ENCODE assay signal across 28 cellular contexts in genomic region chr14:52590318-52590717, GRCh38. TPM values are rescaled to one million over a fixed set of nuclear protein-coding genes. Genes with fewer than 3 reads are reported as not detected.
DNase-seq lines count a peak whose midpoint lies in the region; ATAC-seq, FAIRE-seq and TF ChIP-seq lines count a peak whose summit lies in the region.
"Had no signal": no experiment of that assay in that cellular context is flagged by ENCODE, and none has a peak within 500 bp of the region (broad histone marks: within the 10 kb centered on the region; RNA-seq: fewer than 3 reads in every experiment).

No MANE protein-coding gene starts in this region.

- H4K91ac ChIP-seq in IMR-90 (ENCODE audit: insufficient read depth, low read depth, low read length), result no peak overlapping the region

- peak; percentile 34 for DNase-seq in IMR-90
- peak; percentile 2 for DNase-seq in fibroblast of mammary gland (ENCODE audit: low read depth)
- DNase-seq in iris pigment epithelial cell (ENCODE audit: low read depth), result peak; percentile 5
- no peak for DNase-seq in urothelium cell line (ENCODE audit: low spot score)
- no peak for DNase-seq in esophagus squamous epithelium (lab: John Stamatoyannopoulos, UW)
- no peak for DNase-seq in adrenal gland
- no peak for DNase-seq in mesendoderm
- DNase-seq: 8988T; ACHN; BE2C; C1 segment of cervical spinal cord; CD4-positive, alpha-beta memory T cell; CD4-positive, CD25-positive, alpha-beta regulatory T cell; CD8-positive, alpha-beta memory T cell; COR-L47; DMS 273 treated with DMSO at 0.1 percent for 48 hours; DMS153; DMS79; DND-41; EL; GDM1 had no signal

- no peak overlapping the region for H2BK120ac ChIP-seq in IMR-90 (ENCODE audit: low read depth, low read length)
- no peak overlapping the region for H2BK120ac ChIP-seq in mesendoderm (ENCODE audit: low read depth, low read length)

- no peaks in the 10 kb centered on the region for H4K20me1 ChIP-seq in IMR-90 (ENCODE audit: insufficient read depth, low read length)
- H4K20me1 ChIP-seq: BLaER1 had no signal

- H3K18ac ChIP-seq in IMR-90 (ENCODE audit: low read depth, low read length), result no peak overlapping the region
- no peak overlapping the region for H3K18ac ChIP-seq in mesendoderm (ENCODE audit: low read length)

- peaks cover 4% of the 10 kb centered on the region for H3K4me1 ChIP-seq in IMR-90 (ENCODE audit: control insufficient read depth, insufficient read depth, low read length)
- no peaks in the 10 kb centered on the region for H3K4me1 ChIP-seq in esophagus squamous epithelium
- H3K4me1 ChIP-seq in adrenal gland (replicated peaks in 1 of 2), result no peaks in the 10 kb centered on the region
- H3K4me1 ChIP-seq in mesendoderm (ENCODE audit: control insufficient read depth, low read depth, low read length), result no peaks in the 10 kb centered on the region
- H3K4me1 ChIP-seq: BE2C, BLaER1 had no signal

- H3K56ac ChIP-seq in IMR-90 (ENCODE audit: extremely low read depth, insufficient read depth, low read length) (no peak overlapping the region), mesendoderm (ENCODE audit: low read length) (no peak overlapping the region)

- H3K36me3 ChIP-seq in IMR-90 (ENCODE audit: control insufficient read depth, insufficient read depth, low read length) (no peaks in the 10 kb centered on the region), esophagus squamous epithelium (no peaks in the 10 kb centered on the region), adrenal gland (replicated peaks in 1 of 2) (no peaks in the 10 kb centered on the region), mesendoderm (ENCODE audit: control insufficient read depth, insufficient read depth, low read length) (no peaks in the 10 kb centered on the region)
- H3K36me3 ChIP-seq: BE2C, BLaER1 had no signal

- H3K14ac ChIP-seq in IMR-90 (replicated peaks; ENCODE audit: low read depth, low read length), result no peak overlapping the region

- in situ Hi-C loops in IMR-90 (cut with MboI; ENCODE audit: low sequenced_read_pairs), result no loop called here

- no peaks in the 10 kb centered on the region for H3K79me1 ChIP-seq in IMR-90 (ENCODE audit: low read depth in 1 of 2, low read length in 2 of 2)
- no peaks in the 10 kb centered on the region for H3K79me1 ChIP-seq in mesendoderm (ENCODE audit: low read length)

- H2BK15ac ChIP-seq in IMR-90 (ENCODE audit: low read depth, low read length), result no peak overlapping the region
- no peak overlapping the region for H2BK15ac ChIP-seq in mesendoderm (replicated peaks; ENCODE audit: low read depth)

- H3K9ac ChIP-seq in IMR-90 (ENCODE audit: low read depth, low read length) (no peak overlapping the region), mesendoderm (ENCODE audit: low read length) (no peak overlapping the region)
- H3K9ac ChIP-seq: BLaER1 had no signal

- no peak overlapping the region for H3K4ac ChIP-seq in IMR-90 (ENCODE audit: low read depth, low read length)
- H3K4ac ChIP-seq in mesendoderm (ENCODE audit: low read depth, low read length), result no peak overlapping the region

- H3K27ac ChIP-seq in IMR-90 (ENCODE audit: insufficient read depth, low read length) (no peak overlapping the region), esophagus squamous epithelium (no peak overlapping the region), adrenal gland (no peak overlapping the region), mesendoderm (ENCODE audit: low read depth, low read length) (no peak overlapping the region)
- H3K27ac ChIP-seq: BLaER1 had no signal

- POLR2A ChIA-PET in IMR-90 (lab: Charles Lee; ENCODE audit: unreplicated experiment), result no interaction called here

- no peak overlapping the region for H2AK9ac ChIP-seq in IMR-90 (replicated peaks; ENCODE audit: low read depth, low read length, poor library complexity)

- H2BK5ac ChIP-seq in IMR-90 (ENCODE audit: low read depth, low read length, poor library complexity, severe bottlenecking) (no peak overlapping the region), mesendoderm (ENCODE audit: low read length) (no peak overlapping the region)

- H3K4me2 ChIP-seq in IMR-90 (ENCODE audit: low read depth, low read length), result no peak overlapping the region
- H3K4me2 ChIP-seq in mesendoderm (ENCODE audit: low read length), result no peak overlapping the region
- H3K4me2 ChIP-seq: BLaER1 had no signal

- peak; percentile 78 for ATAC-seq in IMR-90 (ENCODE audit: low read depth)
- no peak for ATAC-seq in HG03135 (IDR thresholded peaks at IDR 0.05; ENCODE audit: unreplicated experiment)
- ATAC-seq: GM12878 had no signal

- H2AFZ ChIP-seq in IMR-90 (replicated peaks; ENCODE audit: low read length, poor library complexity), result no peak overlapping the region

- no peak overlapping the region for H4K8ac ChIP-seq in IMR-90 (ENCODE audit: low read depth in 2 of 2, low read length in 2 of 2)
- no peak overlapping the region for H4K8ac ChIP-seq in mesendoderm (ENCODE audit: low read depth, low read length)

- FAIRE-seq in urothelium cell line (lab: Jason Lieb, UNC), result peak; percentile 27
- FAIRE-seq: A204.1, GM12878, GM12892, GM18507 had no signal

- H3K23ac ChIP-seq in IMR-90 (ENCODE audit: low read depth, low read length) (no peak overlapping the region), mesendoderm (ENCODE audit: low read length) (no peak overlapping the region)

- no peak for TF ChIP-seq POLR2A in IMR-90 (IDR thresholded peaks at IDR 0.05; ENCODE audit: low read depth, low read length)
- TF ChIP-seq POLR2A in esophagus squamous epithelium (IDR thresholded peaks at IDR 0.05), result no peak
- TF ChIP-seq POLR2A in adrenal gland (IDR thresholded peaks at IDR 0.05), result no peak

- H3K4me3 ChIP-seq in IMR-90 (ENCODE audit: insufficient read depth, low read depth, low read length), result no peak overlapping the region
- no peak overlapping the region for H3K4me3 ChIP-seq in fibroblast of mammary gland (ENCODE audit: control insufficient read depth, low read depth, low read length)
- no peak overlapping the region for H3K4me3 ChIP-seq in esophagus squamous epithelium
- no peak overlapping the region for H3K4me3 ChIP-seq in adrenal gland
- no peak overlapping the region for H3K4me3 ChIP-seq in mesendoderm (ENCODE audit: low read length)
- H3K4me3 ChIP-seq: BLaER1, GM12878 had no signal

- intact Hi-C loops in IMR-90 (cut with micrococcal nuclease), result no loop called here
- intact Hi-C loops in esophagus squamous epithelium (cut with DNase I), result no loop called here
- intact Hi-C loops in adrenal gland (cut with DNase I), result no loop called here

- H3K9me3 ChIP-seq in IMR-90 (ENCODE audit: control insufficient read depth, insufficient read depth, low read length) (no peaks in the 10 kb centered on the region), esophagus squamous epithelium (no peaks in the 10 kb centered on the region), adrenal gland (replicated peaks in 1 of 3) (no peaks in the 10 kb centered on the region)
- H3K9me3 ChIP-seq: BE2C had no signal

- H3K27me3 ChIP-seq in IMR-90 (ENCODE audit: control insufficient read depth, insufficient read depth, low read length) (no peaks in the 10 kb centered on the region), esophagus squamous epithelium (no peaks in the 10 kb centered on the region), adrenal gland (no peaks in the 10 kb centered on the region), mesendoderm (ENCODE audit: insufficient read depth, low read length, poor library complexity) (no peaks in the 10 kb centered on the region)
- H3K27me3 ChIP-seq: BE2C, BLaER1 had no signal

- no peaks in the 10 kb centered on the region for H3K9me1 ChIP-seq in IMR-90 (ENCODE audit: insufficient read depth, low read length)

- H3K79me2 ChIP-seq in mesendoderm (ENCODE audit: control insufficient read depth, insufficient read depth, low read length), result no peaks in the 10 kb centered on the region

- dilution Hi-C loops in IMR-90 (cut with HindIII; ENCODE audit: low sequenced_read_pairs, unreplicated experiment), result no loop called here

- no peak overlapping the region for H2BK20ac ChIP-seq in IMR-90 (ENCODE audit: low read depth, low read length)

- CTCF ChIA-PET in IMR-90 (lab: Yijun Ruan, JAX), result interaction anchor here (0.7 kb wide), 1 partner anchor 44 kb away, joined by 3 read pairs; no protein-coding TSS in a partner anchor

- TF ChIP-seq CTCF in IMR-90 (conservative IDR thresholded peaks at IDR 0.05; ENCODE audit: low read depth, low read length) (no peak), fibroblast of mammary gland (conservative IDR thresholded peaks at IDR 0.05; ENCODE audit: control insufficient read depth, insufficient read depth, low read depth, low read length) (no peak), esophagus squamous epithelium (IDR thresholded peaks at IDR 0.05) (no peak), adrenal gland (IDR thresholded peaks at IDR 0.05) (no peak)

- H4K5ac ChIP-seq in IMR-90 (ENCODE audit: low read depth, low read length) (no peak overlapping the region), mesendoderm (ENCODE audit: low read length) (no peak overlapping the region)

- H2AK5ac ChIP-seq in IMR-90 (ENCODE audit: low read depth, low read length) (no peak overlapping the region), mesendoderm (ENCODE audit: low read length) (no peak overlapping the region)

- no peak for TF ChIP-seq RAD21 in IMR-90 (IDR thresholded peaks at IDR 0.05; ENCODE audit: low read length)

- BruUV-seq in IMR-90 (replicated peaks; lab: Mats Ljungman, UMichigan), result no TSS peak

- no CpG with 5 or more reads among the region's 1 CpG for WGBS in IMR-90 (ENCODE audit: extremely low coverage in 2 of 2, insufficient read length in 1 of 2), 2 experiments
- WGBS in esophagus squamous epithelium, 2 donors, result 89 to 95% methylated on average over 1 of the region's 1 CpG
- WGBS in adrenal gland, 4 donors, result 83 to 96% (median 88%) methylated on average over 1 of the region's 1 CpG
- WGBS in mesendoderm (ENCODE audit: extremely low coverage, insufficient coverage, low lambda C conversion rate), result no CpG with 5 or more reads among the region's 1 CpG

RNA-seq across cellular contexts. Expression of gene GPR137C, which starts 37.7 kb away (rescaled TPM):
- total RNA-seq in IMR-90 (2012; rRNA removed) (0.72 and 1.4 TPM in 2 replicates), esophagus squamous epithelium (under 1 TPM; 0.21 to 0.95 (median 0.35) TPM), adrenal gland (1 to 10 TPM in 1 of 8 donors, under 1 TPM in 7; 0.09 to 1.5 (median 0.43) TPM)
- polyA plus RNA-seq in IMR-90 (2012; rRNA removed) (0.77 and 0.91 TPM in 2 replicates), adrenal gland (1 to 10 TPM in 1 of 3 donors, under 1 TPM in 2; 0.74 to 1.4 (median 0.81) TPM)
- polyA plus RNA-seq in IMR-90 (2012; cell fraction: cytosol; rRNA removed), result 0.04 and 0.11 TPM in 2 replicates
- polyA plus RNA-seq in IMR-90 (2012; cell fraction: nucleus; rRNA removed; ENCODE audit: low replicate concordance), result 0.21 and 2.3 TPM in 2 replicates
- 0.83 TPM for polyA plus RNA-seq in mesendoderm (2013, experiment 1 of 2)
- polyA plus RNA-seq in mesendoderm (2013, experiment 2 of 2), result 0.85 TPM
- polyA plus RNA-seq: CD14-positive monocyte; CD4-positive, alpha-beta memory T cell; CD8-positive, alpha-beta memory T cell had no signal

RNA-seq across cellular contexts. Expression of gene TXNDC16, which starts 38.0 kb away (rescaled TPM):
- total RNA-seq in IMR-90 (2012; rRNA removed) (1.4 and 1.9 TPM in 2 replicates), esophagus squamous epithelium (1 to 10 TPM; 1.5 to 6.1 (median 4.3) TPM), adrenal gland (1 to 10 TPM; 1.7 to 7.2 (median 6.1) TPM)
- polyA plus RNA-seq in IMR-90 (2012; rRNA removed) (1.1 and 1.4 TPM in 2 replicates), adrenal gland (1 to 10 TPM; 1.3 to 5.5 (median 1.4) TPM)
- 0.21 and 0.22 TPM in 2 replicates for polyA plus RNA-seq in IMR-90 (2012; cell fraction: cytosol; rRNA removed)
- 0.09 and 1.2 TPM in 2 replicates for polyA plus RNA-seq in IMR-90 (2012; cell fraction: nucleus; rRNA removed; ENCODE audit: low replicate concordance)
- 5.3 TPM for polyA plus RNA-seq in mesendoderm (2013, experiment 1 of 2)
- 5.2 TPM for polyA plus RNA-seq in mesendoderm (2013, experiment 2 of 2)

Comparison
In these comparisons a context has a peak if more than half of its experiments do, and no peak if none do; other contexts are left out.
1. DNase-seq: peak in IMR-90 (single experiment), fibroblast of mammary gland (single experiment) and iris pigment epithelial cell (single experiment); none in urothelium cell line (single experiment), esophagus squamous epithelium (single experiment), adrenal gland (0 of 7) and mesendoderm (single experiment).